8 cellular contexts compared by ENCODE assay signal in the genomic region with DNA sequence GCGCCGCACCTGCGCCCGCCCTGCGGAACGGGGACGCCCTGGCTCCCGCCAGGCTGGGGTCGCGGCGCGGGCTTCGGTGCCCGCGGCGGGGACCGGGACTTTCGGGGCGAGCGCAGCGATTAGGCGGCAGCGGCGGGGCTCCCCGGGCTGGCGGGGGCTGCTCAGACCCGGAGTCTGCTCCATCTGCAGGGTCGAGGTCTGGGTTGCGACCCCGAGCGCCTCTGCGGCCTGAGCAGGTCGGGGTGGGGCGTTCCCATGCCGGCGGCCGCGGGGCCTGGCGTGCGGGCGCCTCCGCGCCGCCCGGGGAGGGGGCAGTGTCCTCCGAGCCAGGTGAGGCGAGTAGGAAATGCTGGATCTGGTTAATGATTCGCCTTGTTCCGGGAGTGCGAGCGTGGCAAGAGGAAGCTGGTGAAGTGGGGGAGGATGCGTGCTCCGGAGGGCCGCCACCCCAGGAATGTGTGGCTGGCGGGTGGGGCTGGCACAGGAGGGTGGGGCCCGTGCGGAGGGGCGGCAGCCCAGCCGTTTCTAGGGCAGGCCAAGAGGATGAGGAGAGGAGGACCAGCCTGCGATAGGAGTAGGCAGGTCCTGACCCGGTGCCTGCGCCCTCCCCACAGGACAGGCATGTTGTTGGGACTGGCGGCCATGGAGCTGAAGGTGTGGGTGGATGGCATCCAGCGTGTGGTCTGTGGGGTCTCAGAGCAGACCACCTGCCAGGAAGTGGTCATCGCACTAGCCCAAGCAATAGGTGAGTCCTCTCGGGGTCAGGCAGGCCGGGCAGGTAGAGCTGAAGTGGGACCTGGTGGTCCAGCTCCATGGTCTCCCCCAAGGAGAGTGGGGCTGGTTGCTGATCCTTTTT. TPM values are rescaled to one million over a fixed set of nuclear protein-coding genes. Genes with fewer than 3 reads are reported as not detected.
DNase-seq lines count a peak whose midpoint lies in the region; ATAC-seq, FAIRE-seq and TF ChIP-seq lines count a peak whose summit lies in the region.

No MANE protein-coding gene starts in this region.

- peaks cover 16% of the 10 kb centered on the region for H3K27me3 Mint-ChIP-seq in activated CD8-positive, alpha-beta memory T cell treated with anti-CD3 and anti-CD28 coated beads, Interleukin-2, amount 10 ng/mL, durations not matched to agents 7 days and 5 days

- H3K4me3 ChIP-seq in GM12878 = peak overlapping the region; percentile 89
- peak overlapping the region; percentile 29 to 90 (median 50) for H3K4me3 ChIP-seq in thyroid gland (replicated peaks in 1 of 3)

- RAD21 ChIA-PET in GM12878 (lab: Charles Lee; ENCODE audit: unreplicated experiment) = interaction anchor here (0.8 kb wide), 1 partner anchor 164 kb away, joined by 3 read pairs; no protein-coding TSS in a partner anchor

- TF ChIP-seq CTCF in GM12878 (IDR thresholded peaks at IDR 0.05 in 2 of 3, conservative IDR thresholded peaks at IDR 0.05 in 1 of 3; ENCODE audit: control insufficient read depth in 2 of 3, extremely low read depth in 1 of 3, insufficient read depth in 1 of 3, low read depth in 3 of 3, low read length in 3 of 3) (no peak), thyroid gland (IDR thresholded peaks at IDR 0.05) (no peak)

- H3K27me3 ChIP-seq in GM12878 (replicated peaks in 1 of 2; ENCODE audit: control insufficient read depth in 2 of 2, insufficient read depth in 2 of 2, low read length in 1 of 2) (peaks cover 0 to 5% of the 10 kb centered on the region in 2 experiments; a peak in 2 of 4 replicates), thyroid gland (no peaks in the 10 kb centered on the region)

- WGBS in GM12878 (ENCODE audit: insufficient coverage, insufficient replicate concordance, low lambda C conversion rate, missing lambda C conversion rate) = 7% methylated on average over 53 of the region's 67 CpGs
- 11 to 14% methylated on average over 36 to 37 of the region's 67 CpGs for WGBS in thyroid gland, 2 donors

- BruUV-seq in GM12878 (replicated peaks; lab: Mats Ljungman, UMichigan) = no TSS peak

- intact Hi-C loops in GM12878 (cut with micrococcal nuclease; ENCODE audit: unreplicated experiment) = no loop called here
- intact Hi-C loops in thyroid gland (cut with DNase I) = loop anchor here (5.0 kb wide), 1 partner anchor 51 kb away; no protein-coding TSS in a partner anchor

- peak overlapping the region; percentile 88 for H3K4me3 Mint-ChIP-seq in activated CD8-positive, alpha-beta memory T cell treated with anti-CD3 and anti-CD28 coated beads, Interleukin-2, amount 10 ng/mL, durations not matched to agents 7 days and 5 days

- SMC1A ChIA-PET in GM12878 (lab: Charles Lee; ENCODE audit: uncharacterized antibody, unreplicated experiment) = no interaction called here

- peak; percentile 56 for ATAC-seq in activated CD8-positive, alpha-beta memory T cell treated with anti-CD3 and anti-CD28 coated beads, Interleukin-2, amount 10 ng/mL, durations not matched to agents 7 days and 5 days
- ATAC-seq in HG02623 (IDR thresholded peaks at IDR 0.05; ENCODE audit: unreplicated experiment) = peak; percentile 3
- ATAC-seq in GM12878 = peak; percentile 34
- peak; percentile 63 for ATAC-seq in left lobe of liver

- CTCF ChIA-PET in activated CD8-positive, alpha-beta memory T cell treated with anti-CD3 and anti-CD28 coated beads, Interleukin-2, amount 10 ng/mL, durations not matched to agents 7 days and 5 days (lab: Charles Lee) = interaction anchor here (0.6 kb wide), 1 partner anchor 164 kb away, joined by 4 read pairs; no protein-coding TSS in a partner anchor
- CTCF ChIA-PET in GM12878 (lab: Yijun Ruan, JAX) = no interaction called here

- H3K4me1 ChIP-seq in GM12878 (ENCODE audit: control insufficient read depth, insufficient read depth, low read length) (peaks cover 5% of the 10 kb centered on the region), thyroid gland (peaks cover 13 to 19% of the 10 kb centered on the region in 2 donors)

- peaks cover 2% of the 10 kb centered on the region for H3K36me3 Mint-ChIP-seq in activated CD8-positive, alpha-beta memory T cell treated with anti-CD3 and anti-CD28 coated beads, Interleukin-2, amount 10 ng/mL, durations not matched to agents 7 days and 5 days

- DNase-seq in activated CD8-positive, alpha-beta memory T cell treated with anti-CD3 and anti-CD28 coated beads, Interleukin-2, amount 10 ng/mL, durations not matched to agents 7 days and 5 days = no peak
- DNase-seq in activated CD8-positive, alpha-beta memory T cell treated with anti-CD3 and anti-CD28 coated beads for 24 hours = no peak
- DNase-seq in MV-4-11 (lab: John Stamatoyannopoulos, UW) (peak; percentile 36), GM12878 (ENCODE audit: low read depth, low spot score) (no peak), left lobe of liver (ENCODE audit: low spot score) (peak; percentile 90), thyroid gland (peak; percentile 52 to 53), cerebellum (ENCODE audit: low spot score) (no peak)

- no peak for TF ChIP-seq RAD21 in GM12878 (IDR thresholded peaks at IDR 0.05; ENCODE audit: insufficient read depth, low read depth, low read length)

- FAIRE-seq in GM12878 (lab: Jason Lieb, UNC) = peak; percentile 49

- TF ChIP-seq POLR2A in GM12878 (IDR thresholded peaks at IDR 0.05; ENCODE audit: low read depth, low read length) (0 out of 2 replicates have a peak, but pooled peaks have one; percentile 15), thyroid gland (IDR thresholded peaks at IDR 0.05) (no peak)

- H3K4me1 Mint-ChIP-seq in activated CD8-positive, alpha-beta memory T cell treated with anti-CD3 and anti-CD28 coated beads, Interleukin-2, amount 10 ng/mL, durations not matched to agents 7 days and 5 days = peaks cover 12% of the 10 kb centered on the region

- H3K9me3 Mint-ChIP-seq in activated CD8-positive, alpha-beta memory T cell treated with anti-CD3 and anti-CD28 coated beads, Interleukin-2, amount 10 ng/mL, durations not matched to agents 7 days and 5 days (ENCODE audit: low read depth) = no peaks in the 10 kb centered on the region

- H3K4me2 ChIP-seq in GM12878 (ENCODE audit: control insufficient read depth, insufficient read depth) = peak overlapping the region; percentile 85

- H3K36me3 ChIP-seq in GM12878 (ENCODE audit: control insufficient read depth in 2 of 2, insufficient read depth in 2 of 2, low read length in 1 of 2) (no peaks in the 10 kb centered on the region; a peak in 1 of 4 replicates), thyroid gland (no peaks in the 10 kb centered on the region)

- in situ Hi-C loops in GM12878 (cut with MboI) = no loop called here

- POLR2A ChIA-PET in GM12878 (lab: Charles Lee) = interaction anchor here (1.1 kb wide), 1 partner anchor 165 kb away, joined by 4 read pairs; no protein-coding TSS in a partner anchor

- H3K27ac Mint-ChIP-seq in activated CD8-positive, alpha-beta memory T cell treated with anti-CD3 and anti-CD28 coated beads, Interleukin-2, amount 10 ng/mL, durations not matched to agents 7 days and 5 days = peak overlapping the region; percentile 61

- peak overlapping the region; percentile 51 for H3K9ac ChIP-seq in GM12878 (ENCODE audit: control insufficient read depth, insufficient read depth, low read length)

- no peaks in the 10 kb centered on the region for H4K20me1 ChIP-seq in GM12878 (ENCODE audit: control insufficient read depth, insufficient read depth)

- no peaks in the 10 kb centered on the region for H3K9me3 ChIP-seq in GM12878 (replicated peaks; ENCODE audit: control insufficient read depth, insufficient read depth, low read length)
- H3K9me3 ChIP-seq in thyroid gland = no peaks in the 10 kb centered on the region

- peak overlapping the region; percentile 37; the same call in 1 of the 2 replicates for H3K27ac ChIP-seq in GM12878 (ENCODE audit: control insufficient read depth, insufficient read depth)
- peak overlapping the region in 1 of 3 donors; percentile 41 for H3K27ac ChIP-seq in thyroid gland

- peak overlapping the region; percentile 78 for H2AFZ ChIP-seq in GM12878 (ENCODE audit: control insufficient read depth, low read depth, low read length)

- TF ChIP-seq EP300 in GM12878 (IDR thresholded peaks at IDR 0.05; ENCODE audit: borderline replicate concordance in 1 of 2, control insufficient read depth in 1 of 2, low read depth in 2 of 2, low read length in 2 of 2) = no peak

- peaks cover 11% of the 10 kb centered on the region for H3K79me2 ChIP-seq in GM12878 (ENCODE audit: control insufficient read depth, insufficient read depth, low read length)

RNA-seq across cellular contexts. Expression of gene RASSF7, which starts 0.6 kb away (rescaled TPM):
- total RNA-seq in activated CD8-positive, alpha-beta memory T cell treated with anti-CD3 and anti-CD28 coated beads, Interleukin-2, amount 10 ng/mL, durations not matched to agents 7 days and 5 days = 10 to 100 TPM; 20.8 to 32.1 TPM
- 12.2 and 18.6 TPM in 2 replicates for total RNA-seq in GM12878 (2013; cell fraction: nucleolus; rRNA removed)
- total RNA-seq in GM12878 (2014; rRNA removed) (17.8 and 19.0 TPM in 2 replicates), GM12878 (2014; rRNA removed; fragmentation: Illumina TruSeq; extraction: Trizol) (2.8 and 3.0 TPM in 2 replicates), GM12878 (2021) (15.1 and 16.8 TPM in 2 replicates), left lobe of liver (36.6 TPM), thyroid gland (10 to 100 TPM; 18.6 to 60.0 (median 24.8) TPM), cerebellum (10.3 TPM)
- 2.7 TPM for polyA plus RNA-seq in GM12878 (2011; ENCODE audit: low read depth)
- polyA plus RNA-seq in GM12878 (2011; rRNA removed) (3.4 and 9.6 TPM in 2 replicates), GM12878 (2014; fragmentation: Illumina TruSeq; extraction: Trizol) (0.16 and 1.1 TPM in 2 replicates), GM12878 (2014; fragmentation: Nextera tagmentation; extraction: Ambion mirVana) (1 to 10 TPM in 1 of 2 experiments, under 1 TPM in 1; 0.39 to 1.0 TPM), GM12878 (2014; rRNA removed) (21.0 and 26.4 TPM in 2 replicates), GM12878 (2016; fragmentation: Nextera tagmentation; extraction: Ambion mirVana) (10 to 100 TPM; 22.2 to 29.7 TPM)
- polyA plus RNA-seq in GM12878 (2011; cell fraction: cytosol; rRNA removed) = 17.5 and 28.1 TPM in 2 replicates
- polyA plus RNA-seq in GM12878 (2011; cell fraction: nucleus; rRNA removed) = 69.5 and 70.3 TPM in 2 replicates
- polyA plus RNA-seq in GM12878 (2012) = 12.6 and 15.4 TPM in 2 replicates
- polyA minus RNA-seq in GM12878 (2011; rRNA and poly(A)+ RNA removed) = 2.3 and 7.4 TPM in 2 replicates
- polyA minus RNA-seq in GM12878 (2011; cell fraction: cytosol; rRNA and poly(A)+ RNA removed) = 3.2 and 8.7 TPM in 2 replicates
- 8.1 and 14.3 TPM in 2 replicates for polyA minus RNA-seq in GM12878 (2011; cell fraction: nucleus; rRNA and poly(A)+ RNA removed)

RNA-seq across cellular contexts. Expression of gene LMNTD2, which starts 0.8 kb away (rescaled TPM):
- total RNA-seq in activated CD8-positive, alpha-beta memory T cell treated with anti-CD3 and anti-CD28 coated beads, Interleukin-2, amount 10 ng/mL, durations not matched to agents 7 days and 5 days = 1 to 10 TPM in 1 of 2 experiments, under 1 TPM in 1; 0.23 to 1.3 TPM
- 1.7 and 4.5 TPM in 2 replicates for total RNA-seq in GM12878 (2013; cell fraction: nucleolus; rRNA removed)
- total RNA-seq in GM12878 (2014; rRNA removed) (2.1 and 3.8 TPM in 2 replicates), GM12878 (2014; rRNA removed; fragmentation: Illumina TruSeq; extraction: Trizol) (0.45 and 0.83 TPM in 2 replicates), GM12878 (2021) (2.8 and 3.3 TPM in 2 replicates), left lobe of liver (13.4 TPM), thyroid gland (1 to 10 TPM; 4.2 to 8.8 (median 6.6) TPM), cerebellum (not detected)
- 0.76 TPM for polyA plus RNA-seq in GM12878 (2011; ENCODE audit: low read depth)
- polyA plus RNA-seq in GM12878 (2011; rRNA removed) (0.99 and 1.2 TPM in 2 replicates), GM12878 (2014; fragmentation: Illumina TruSeq; extraction: Trizol) (0.22 TPM in 1 of 2 replicates, not detected in the other), GM12878 (2014; fragmentation: Nextera tagmentation; extraction: Ambion mirVana) (not detected), GM12878 (2014; rRNA removed) (3.5 and 4.1 TPM in 2 replicates), GM12878 (2016; fragmentation: Nextera tagmentation; extraction: Ambion mirVana) (1 to 10 TPM in 1 of 2 experiments, under 1 TPM in 1; 0.88 to 1.4 TPM)
- polyA plus RNA-seq in GM12878 (2011; cell fraction: cytosol; rRNA removed) = 1.1 and 2.5 TPM in 2 replicates
- polyA plus RNA-seq in GM12878 (2011; cell fraction: nucleus; rRNA removed) = 33.2 and 35.5 TPM in 2 replicates
- polyA plus RNA-seq in GM12878 (2012) = 6.5 and 7.0 TPM in 2 replicates
- 1.5 TPM in 1 of 2 replicates, not detected in the other for polyA minus RNA-seq in GM12878 (2011; rRNA and poly(A)+ RNA removed)
- polyA minus RNA-seq in GM12878 (2011; cell fraction: cytosol; rRNA and poly(A)+ RNA removed) = 1.1 and 1.3 TPM in 2 replicates
- 3.1 and 3.8 TPM in 2 replicates for polyA minus RNA-seq in GM12878 (2011; cell fraction: nucleus; rRNA and poly(A)+ RNA removed)

RNA-seq across cellular contexts. Expression of gene PHRF1, which starts 14.9 kb away (rescaled TPM):
- total RNA-seq in activated CD8-positive, alpha-beta memory T cell treated with anti-CD3 and anti-CD28 coated beads, Interleukin-2, amount 10 ng/mL, durations not matched to agents 7 days and 5 days = 10 to 100 TPM; 60.2 to 62.0 TPM
- 65.8 and 74.9 TPM in 2 replicates for total RNA-seq in GM12878 (2013; cell fraction: nucleolus; rRNA removed)
- 19.2 and 22.0 TPM in 2 replicates for total RNA-seq in GM12878 (2014; rRNA removed)
- total RNA-seq in GM12878 (2014; rRNA removed; fragmentation: Illumina TruSeq; extraction: Trizol) = 8.8 and 11.1 TPM in 2 replicates
- total RNA-seq in GM12878 (2021) = 39.4 and 43.5 TPM in 2 replicates
- polyA plus RNA-seq in GM12878 (2011; ENCODE audit: low read depth) = 4.2 TPM
- 4.9 and 11.7 TPM in 2 replicates for polyA plus RNA-seq in GM12878 (2011; rRNA removed)
- polyA plus RNA-seq in GM12878 (2011; cell fraction: cytosol; rRNA removed) = 11.7 and 18.5 TPM in 2 replicates
- 44.2 and 63.2 TPM in 2 replicates for polyA plus RNA-seq in GM12878 (2011; cell fraction: nucleus; rRNA removed)
- 16.1 TPM in 2 replicates for polyA plus RNA-seq in GM12878 (2012)
- polyA plus RNA-seq in GM12878 (2014; fragmentation: Illumina TruSeq; extraction: Trizol) = 2.4 and 8.0 TPM in 2 replicates
- polyA plus RNA-seq in GM12878 (2014; fragmentation: Nextera tagmentation; extraction: Ambion mirVana) = under 1 TPM; 0.13 to 0.42 TPM
- polyA plus RNA-seq in GM12878 (2014; rRNA removed) = 23.4 and 28.2 TPM in 2 replicates
- 10 to 100 TPM; 18.5 to 21.7 TPM for polyA plus RNA-seq in GM12878 (2016; fragmentation: Nextera tagmentation; extraction: Ambion mirVana)
- 9.5 and 17.9 TPM in 2 replicates for polyA minus RNA-seq in GM12878 (2011; rRNA and poly(A)+ RNA removed)
- polyA minus RNA-seq in GM12878 (2011; cell fraction: cytosol; rRNA and poly(A)+ RNA removed) = 12.8 and 12.9 TPM in 2 replicates
- polyA minus RNA-seq in GM12878 (2011; cell fraction: nucleus; rRNA and poly(A)+ RNA removed) = 14.7 and 27.1 TPM in 2 replicates
- total RNA-seq in left lobe of liver = 25.4 TPM
- 10 to 100 TPM; 18.3 to 31.0 (median 19.3) TPM for total RNA-seq in thyroid gland
- total RNA-seq in cerebellum = 25.9 TPM

RNA-seq across cellular contexts. Expression of gene LRRC56, which starts 24.0 kb away (rescaled TPM):
- 1 to 10 TPM; 1.7 to 2.1 TPM for total RNA-seq in activated CD8-positive, alpha-beta memory T cell treated with anti-CD3 and anti-CD28 coated beads, Interleukin-2, amount 10 ng/mL, durations not matched to agents 7 days and 5 days
- 3.4 and 5.1 TPM in 2 replicates for total RNA-seq in GM12878 (2013; cell fraction: nucleolus; rRNA removed)
- 0.60 and 0.79 TPM in 2 replicates for total RNA-seq in GM12878 (2014; rRNA removed)
- total RNA-seq in GM12878 (2014; rRNA removed; fragmentation: Illumina TruSeq; extraction: Trizol) = 0.41 and 0.45 TPM in 2 replicates
- total RNA-seq in GM12878 (2021) = 1.7 and 1.9 TPM in 2 replicates
- 0.20 TPM for polyA plus RNA-seq in GM12878 (2011; ENCODE audit: low read depth)
- polyA plus RNA-seq in GM12878 (2011; rRNA removed) = 0.37 and 0.75 TPM in 2 replicates
- 0.78 and 1.6 TPM in 2 replicates for polyA plus RNA-seq in GM12878 (2011; cell fraction: cytosol; rRNA removed)
- 8.1 and 9.7 TPM in 2 replicates for polyA plus RNA-seq in GM12878 (2011; cell fraction: nucleus; rRNA removed)
- polyA plus RNA-seq in GM12878 (2012) = 0.87 and 1.1 TPM in 2 replicates
- 0.19 TPM in 1 of 2 replicates, not detected in the other for polyA plus RNA-seq in GM12878 (2014; fragmentation: Illumina TruSeq; extraction: Trizol)
- under 1 TPM in 1 of 2 experiments, not detected in 1; 0.02 TPM for polyA plus RNA-seq in GM12878 (2014; fragmentation: Nextera tagmentation; extraction: Ambion mirVana)
- 1.6 and 1.9 TPM in 2 replicates for polyA plus RNA-seq in GM12878 (2014; rRNA removed)
- polyA plus RNA-seq in GM12878 (2016; fragmentation: Nextera tagmentation; extraction: Ambion mirVana) = 1 to 10 TPM in 1 of 2 experiments, under 1 TPM in 1; 0.62 to 1.0 TPM
- polyA minus RNA-seq in GM12878 (2011; rRNA and poly(A)+ RNA removed) = 1.0 and 1.5 TPM in 2 replicates
- polyA minus RNA-seq in GM12878 (2011; cell fraction: cytosol; rRNA and poly(A)+ RNA removed) = 0.42 TPM in 1 of 2 replicates, not detected in the other
- 3.1 and 5.0 TPM in 2 replicates for polyA minus RNA-seq in GM12878 (2011; cell fraction: nucleus; rRNA and poly(A)+ RNA removed)
- 0.93 TPM for total RNA-seq in left lobe of liver
- 1 to 10 TPM; 1.7 to 2.6 (median 2.3) TPM for total RNA-seq in thyroid gland
- 1.5 TPM for total RNA-seq in cerebellum

RNA-seq across cellular contexts. Expression of gene HRAS, which starts 26.0 kb away (rescaled TPM):
- total RNA-seq in activated CD8-positive, alpha-beta memory T cell treated with anti-CD3 and anti-CD28 coated beads, Interleukin-2, amount 10 ng/mL, durations not matched to agents 7 days and 5 days = 10 to 100 TPM; 50.7 to 53.8 TPM
- 13.9 and 16.2 TPM in 2 replicates for total RNA-seq in GM12878 (2013; cell fraction: nucleolus; rRNA removed)
- 43.5 and 47.6 TPM in 2 replicates for total RNA-seq in GM12878 (2014; rRNA removed)
- 25.3 and 31.6 TPM in 2 replicates for total RNA-seq in GM12878 (2014; rRNA removed; fragmentation: Illumina TruSeq; extraction: Trizol)
- total RNA-seq in GM12878 (2021) = 58.0 and 70.7 TPM in 2 replicates
- 16.1 TPM for polyA plus RNA-seq in GM12878 (2011; ENCODE audit: low read depth)
- 14.3 and 31.9 TPM in 2 replicates for polyA plus RNA-seq in GM12878 (2011; rRNA removed)
- polyA plus RNA-seq in GM12878 (2011; cell fraction: cytosol; rRNA removed) = 51.6 and 73.9 TPM in 2 replicates
- polyA plus RNA-seq in GM12878 (2011; cell fraction: nucleus; rRNA removed) = 131 and 165 TPM in 2 replicates
- polyA plus RNA-seq in GM12878 (2012) = 29.2 and 44.5 TPM in 2 replicates
- 2.2 and 18.1 TPM in 2 replicates for polyA plus RNA-seq in GM12878 (2014; fragmentation: Illumina TruSeq; extraction: Trizol)
- 10 to 100 TPM in 1 of 2 experiments, 1 to 10 TPM in 1; 2.8 to 12.7 TPM for polyA plus RNA-seq in GM12878 (2014; fragmentation: Nextera tagmentation; extraction: Ambion mirVana)
- polyA plus RNA-seq in GM12878 (2014; rRNA removed) = 52.7 and 56.9 TPM in 2 replicates
- 10 to 100 TPM; 23.4 to 72.4 TPM for polyA plus RNA-seq in GM12878 (2016; fragmentation: Nextera tagmentation; extraction: Ambion mirVana)
- 42.4 and 52.1 TPM in 2 replicates for polyA minus RNA-seq in GM12878 (2011; rRNA and poly(A)+ RNA removed)
- polyA minus RNA-seq in GM12878 (2011; cell fraction: cytosol; rRNA and poly(A)+ RNA removed) = 11.9 and 22.7 TPM in 2 replicates
- polyA minus RNA-seq in GM12878 (2011; cell fraction: nucleus; rRNA and poly(A)+ RNA removed) = 17.2 and 27.8 TPM in 2 replicates
- 12.9 TPM for total RNA-seq in left lobe of liver
- total RNA-seq in thyroid gland = 10 to 100 TPM; 16.9 to 41.3 (median 29.9) TPM
- 16.2 TPM for total RNA-seq in cerebellum

Comparison
In these comparisons a context has a peak if more than half of its experiments do, and no peak if none do; other contexts are left out.
1. ATAC-seq: peak in every context shown above with its lines; median percentile 63 in left lobe of liver; 56 in activated CD8-positive, alpha-beta memory T cell treated with anti-CD3 and anti-CD28 coated beads, Interleukin-2, amount 10 ng/mL, durations not matched to agents 7 days and 5 days; 34 in GM12878; 3 in HG02623.
2. DNase-seq: peak in MV-4-11 (single experiment), left lobe of liver (single experiment) and thyroid gland (2 of 2); none in activated CD8-positive, alpha-beta memory T cell treated with anti-CD3 and anti-CD28 coated beads, Interleukin-2, amount 10 ng/mL, durations not matched to agents 7 days and 5 days (single experiment), activated CD8-positive, alpha-beta memory T cell treated with anti-CD3 and anti-CD28 coated beads for 24 hours (single experiment), GM12878 (single experiment) and cerebellum (single experiment).